ENCODE assay signal across 25 cellular contexts in the genomic region with DNA sequence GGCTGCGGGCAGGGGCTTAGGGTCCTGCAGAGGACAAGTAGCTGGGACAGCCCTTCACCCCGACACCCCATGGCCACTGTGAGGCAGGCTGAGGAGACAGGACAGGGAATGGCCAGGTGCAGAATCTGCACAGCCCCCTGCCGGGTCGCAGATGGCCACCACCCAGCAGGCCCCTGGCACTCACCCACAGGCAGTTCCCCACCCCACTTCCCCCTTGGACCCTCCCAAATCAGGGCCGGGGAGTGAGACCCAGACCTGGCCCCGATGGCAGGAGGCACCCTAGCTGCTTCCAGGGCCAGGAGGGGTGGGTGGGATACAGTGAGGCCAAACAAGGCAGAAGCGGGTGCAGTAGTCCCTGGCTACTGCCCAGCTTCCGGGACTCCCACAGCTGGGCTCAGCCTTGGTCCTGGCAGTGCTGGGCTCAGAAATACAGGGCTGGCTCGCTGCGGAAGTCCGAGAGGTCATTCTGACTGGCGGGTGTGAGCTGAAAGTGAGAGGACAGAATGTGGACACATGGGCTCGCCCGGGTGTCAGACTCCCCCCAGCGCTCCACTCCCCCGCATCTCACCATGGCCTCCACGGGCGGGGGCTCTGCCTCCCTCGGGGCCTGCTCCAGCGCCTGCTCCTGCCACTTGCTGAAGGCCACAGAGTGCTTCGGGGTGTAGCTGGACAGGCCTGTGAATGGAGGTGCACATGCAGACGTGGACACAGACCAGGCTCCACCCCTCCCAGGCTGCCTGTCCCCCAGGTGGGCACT. TPM values are rescaled to one million over a fixed set of nuclear protein-coding genes. Genes with fewer than 3 reads are reported as not detected.
DNase-seq lines count a peak whose midpoint lies in the region; ATAC-seq and TF ChIP-seq lines count a peak whose summit lies in the region.
"Had no signal": no experiment of that assay in that cellular context is flagged by ENCODE, and none has a peak within 500 bp of the region (broad histone marks: within the 10 kb centered on the region; RNA-seq: fewer than 3 reads in every experiment).

No MANE protein-coding gene starts in this region.

- no peaks in the 10 kb centered on the region for H3K36me3 ChIP-seq in transverse colon

- H3K27me3 ChIP-seq in layer of hippocampus (ENCODE audit: control insufficient read depth, insufficient read depth, low read length) (no peaks in the 10 kb centered on the region), transverse colon (no peaks in the 10 kb centered on the region)
- H3K27me3 ChIP-seq: BE2C, Peyer's patch had no signal

- TF ChIP-seq CTCF in transverse colon (IDR thresholded peaks at IDR 0.05) = no peak

- no peak for TF ChIP-seq POLR2A in transverse colon (IDR thresholded peaks at IDR 0.05)

- no peak overlapping the region for H3K4me3 Mint-ChIP-seq in stimulated activated effector memory CD8-positive, alpha-beta T cell treated with anti-CD3 and anti-CD28 coated beads, Interleukin-12 subunit alpha, Interleukin-12 subunit beta, amount 100 ng/mL, for 72 hours
- H3K4me3 Mint-ChIP-seq: activated naive CD8-positive, alpha-beta T cell treated with anti-CD3 and anti-CD28 coated beads for 36 hours; stimulated activated naive CD8-positive, alpha-beta T cell treated with anti-CD3 and anti-CD28 coated beads, Interleukin-15, Interleukin-2, amounts not matched to agents 100 ng/mL and 50 ng/mL, for 24 hours had no signal

- no peaks in the 10 kb centered on the region for H3K9me3 Mint-ChIP-seq in stimulated activated effector memory CD8-positive, alpha-beta T cell treated with anti-CD3 and anti-CD28 coated beads, Interleukin-12 subunit alpha, Interleukin-12 subunit beta, amount 100 ng/mL, for 72 hours
- H3K9me3 Mint-ChIP-seq: activated CD4-positive, alpha-beta memory T cell treated with anti-CD3 and anti-CD28 coated beads for 36 hours; activated naive CD8-positive, alpha-beta T cell treated with anti-CD3 and anti-CD28 coated beads for 36 hours; activated T-helper 2 cell treated with anti-CD3 and anti-CD28 coated beads, Interferon-gamma antibody, Interleukin-2, Interleukin-4, amounts not matched to agents 10 μg/mL and 5 μg/mL and 100 μg/mL, durations not matched to agents 14 hours and 24 hours and 36 hours; neural crest cell; stimulated activated naive CD8-positive, alpha-beta T cell treated with anti-CD3 and anti-CD28 coated beads, Interleukin-15, Interleukin-2, amounts not matched to agents 100 ng/mL and 50 ng/mL, for 24 hours had no signal

- peak overlapping the region; percentile 95 for H3K27ac Mint-ChIP-seq in stimulated activated effector memory CD8-positive, alpha-beta T cell treated with anti-CD3 and anti-CD28 coated beads, Interleukin-12 subunit alpha, Interleukin-12 subunit beta, amount 100 ng/mL, for 72 hours
- H3K27ac Mint-ChIP-seq: activated naive CD8-positive, alpha-beta T cell treated with anti-CD3 and anti-CD28 coated beads for 36 hours had no signal

- intact Hi-C loops in transverse colon (cut with DNase I; ENCODE audit: low total_unique reads) = no loop called here

- H3K9me3 ChIP-seq in transverse colon = no peaks in the 10 kb centered on the region
- H3K9me3 ChIP-seq: BE2C, Caco-2, lower lobe of right lung, Peyer's patch had no signal

- peaks cover 25 to 63% (median 55%) of the 10 kb centered on the region in 4 donors for H3K4me1 ChIP-seq in transverse colon

- DNase-seq in C1 segment of cervical spinal cord (lab: John Stamatoyannopoulos, UW) = peak in 10 of 14 donors; percentile 29 to 79 (median 46)
- no peak for DNase-seq in stimulated activated effector memory CD8-positive, alpha-beta T cell treated with anti-CD3 and anti-CD28 coated beads, Interleukin-12 subunit alpha, Interleukin-12 subunit beta, amount 100 ng/mL, for 72 hours (ENCODE audit: low spot score in 2 of 2)
- no peak for DNase-seq in DMS53 treated with DMSO at 0.1 percent for 48 hours (lab: John Stamatoyannopoulos, UW; ENCODE audit: unreplicated experiment)
- DNase-seq in NCI-H82 treated with DMSO at 0.1 percent for 48 hours (lab: John Stamatoyannopoulos, UW; ENCODE audit: unreplicated experiment) = no peak
- no peak for DNase-seq in transverse colon
- DNase-seq in hepatic stellate cell (ENCODE audit: low spot score) = no peak
- DNase-seq: activated CD4-positive, alpha-beta memory T cell treated with anti-CD3 and anti-CD28 coated beads for 36 hours; activated CD4-positive, CD25-positive, alpha-beta regulatory T cell; activated CD8-positive, alpha-beta memory T cell treated with anti-CD3 and anti-CD28 coated beads, Interleukin-2, amount 50 U/mL, for 4 hours; activated naive CD8-positive, alpha-beta T cell treated with anti-CD3 and anti-CD28 coated beads for 36 hours; BE2C; Caco-2; DND-41; lower lobe of right lung; NCI-H1105; NCI-H1930; NCI-H526 treated with DMSO at 0.1 percent for 48 hours; Peyer's patch; T1000; trophoblast cell had no signal

- peaks cover 36% of the 10 kb centered on the region for H3K36me3 Mint-ChIP-seq in stimulated activated effector memory CD8-positive, alpha-beta T cell treated with anti-CD3 and anti-CD28 coated beads, Interleukin-12 subunit alpha, Interleukin-12 subunit beta, amount 100 ng/mL, for 72 hours

- H3K4me3 ChIP-seq in transverse colon = no peak overlapping the region
- H3K4me3 ChIP-seq: lower lobe of right lung, Peyer's patch had no signal

- in situ Hi-C loops in transverse colon (cut with MboI; ENCODE audit: low pct_ligation_motif_present in 1 of 4, low pct_unique_long_range_greater_than_20kb in 1 of 4, low sequenced_read_pairs in 3 of 4) = no loop called here

- TF ChIP-seq EP300 in transverse colon (IDR thresholded peaks at IDR 0.05; ENCODE audit: low read depth) = no peak

- peaks cover 36% of the 10 kb centered on the region for H3K4me1 Mint-ChIP-seq in stimulated activated effector memory CD8-positive, alpha-beta T cell treated with anti-CD3 and anti-CD28 coated beads, Interleukin-12 subunit alpha, Interleukin-12 subunit beta, amount 100 ng/mL, for 72 hours

- no peak for ATAC-seq in stimulated activated effector memory CD8-positive, alpha-beta T cell treated with anti-CD3 and anti-CD28 coated beads, Interleukin-12 subunit alpha, Interleukin-12 subunit beta, amount 100 ng/mL, for 72 hours
- ATAC-seq: lower lobe of right lung had no signal

- WGBS in transverse colon (ENCODE audit: low coverage in 1 of 2), 2 donors = 83 to 89% methylated on average over 5 to 21 of the region's 22 CpGs

- H3K27ac ChIP-seq in angular gyrus (ENCODE audit: low read depth, low read length) = peak overlapping the region; percentile 100
- H3K27ac ChIP-seq in layer of hippocampus (ENCODE audit: low read depth, low read length) = peak overlapping the region; percentile 100
- no peak overlapping the region for H3K27ac ChIP-seq in transverse colon
- H3K27ac ChIP-seq: lower lobe of right lung, Peyer's patch had no signal

RNA-seq across cellular contexts. Expression of gene SSNA1, which starts 3.4 kb away (rescaled TPM):
- total RNA-seq in transverse colon = 100 to 1,000 TPM in 2 of 4 donors, 10 to 100 TPM in 2; 93.5 to 104 (median 99.8) TPM

RNA-seq across cellular contexts. Expression of gene ANAPC2, which starts 3.5 kb away (rescaled TPM):
- 100 to 1,000 TPM in 2 of 4 donors, 10 to 100 TPM in 2; 37.0 to 176 (median 70.3) TPM for total RNA-seq in transverse colon

RNA-seq across cellular contexts. Expression of gene TPRN, which starts 8.7 kb away (rescaled TPM):
- total RNA-seq in transverse colon = 100 to 1,000 TPM in 2 of 4 donors, 10 to 100 TPM in 2; 76.2 to 228 (median 117) TPM

RNA-seq across cellular contexts. Expression of gene TMEM203, which starts 13.6 kb away (rescaled TPM):
- total RNA-seq in transverse colon = 10 to 100 TPM; 18.9 to 42.1 (median 28.7) TPM

RNA-seq across cellular contexts. Expression of gene NDOR1, which starts 13.6 kb away (rescaled TPM):
- total RNA-seq in transverse colon = 10 to 100 TPM; 14.3 to 47.5 (median 22.0) TPM

Comparison
In these comparisons a context has a peak if more than half of its experiments do, and no peak if none do; other contexts are left out.
1. DNase-seq: peak in C1 segment of cervical spinal cord (10 of 14); none in stimulated activated effector memory CD8-positive, alpha-beta T cell treated with anti-CD3 and anti-CD28 coated beads, Interleukin-12 subunit alpha, Interleukin-12 subunit beta, amount 100 ng/mL, for 72 hours (0 of 2), DMS53 treated with DMSO at 0.1 percent for 48 hours (single experiment), NCI-H82 treated with DMSO at 0.1 percent for 48 hours (single experiment), transverse colon (single experiment) and hepatic stellate cell (single experiment).
2. H3K27ac ChIP-seq: peak in angular gyrus (single experiment) and layer of hippocampus (single experiment); none in transverse colon (0 of 4).